In the genomic region with DNA sequence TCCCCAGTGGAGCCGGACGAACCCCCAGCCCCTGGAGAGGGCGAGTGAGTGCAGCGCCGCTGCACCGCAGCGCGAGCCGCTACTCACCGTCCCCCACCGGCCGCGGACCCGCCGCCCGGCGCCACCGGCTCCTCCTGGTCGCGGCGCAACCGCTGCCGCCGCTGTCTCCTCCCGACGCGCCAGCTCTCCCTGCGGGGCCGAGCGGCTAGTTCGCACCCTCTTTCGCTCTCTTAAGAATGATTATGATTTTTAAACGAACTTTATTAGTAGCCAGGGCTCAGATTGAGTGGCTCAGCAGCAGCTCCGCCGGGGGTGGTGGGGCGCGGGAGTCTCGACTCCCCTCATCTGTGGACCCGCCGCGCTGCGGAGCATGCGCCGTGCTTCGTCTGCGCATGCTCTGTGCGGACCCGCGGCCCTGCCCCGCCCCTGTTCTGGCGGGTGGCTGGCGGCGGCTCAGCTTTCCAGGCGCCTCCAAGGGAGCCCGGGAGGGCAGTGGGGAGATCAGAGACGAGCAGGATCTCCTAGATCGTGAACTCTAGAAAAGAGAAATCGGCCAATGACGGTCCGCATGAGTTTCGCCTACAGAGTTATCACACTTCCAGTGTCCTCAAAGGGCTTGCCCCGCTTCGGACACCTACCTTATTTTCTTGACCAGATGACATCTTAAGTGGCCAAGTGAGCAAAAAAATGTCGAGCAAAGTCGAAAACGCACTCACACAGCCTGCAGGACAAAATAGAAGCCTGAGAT, we compare ENCODE assay signal across 1 cellular context.
TF ChIP-seq lines count a peak whose summit lies in the region.

A gene (minus strand): TSS at position 372 of the 748 bp plus-strand sequence. CDS start 11,927 bp downstream, outside the sequence.

TF ChIP-seq in IMR-90, 13 proteins besides CTCF, POLR2A, EP300 and RAD21:
- TF ChIP-seq MAZ (IDR thresholded peaks at IDR 0.05; ENCODE audit: borderline replicate concordance, low read depth, low read length) = peak; percentile 71; the same call in 1 of the 2 replicates
- TF ChIP-seq MAFK (IDR thresholded peaks at IDR 0.05; ENCODE audit: low read depth, low read length) = no peak
- TF ChIP-seq MXI1 (IDR thresholded peaks at IDR 0.05; ENCODE audit: borderline replicate concordance, low read depth, low read length) = peak; percentile 37; the same call in 1 of the 2 replicates
- no peak for TF ChIP-seq RFX5 (IDR thresholded peaks at IDR 0.05; ENCODE audit: low read depth, low read length)
- no peak for TF ChIP-seq NFE2L2 (IDR thresholded peaks at IDR 0.05; ENCODE audit: low read depth, low read length)
- TF ChIP-seq CHD1 (IDR thresholded peaks at IDR 0.05; ENCODE audit: low read depth, low read length) = 0 out of 2 replicates have a peak, but pooled peaks have one; percentile 76
- TF ChIP-seq, protein P1, sequence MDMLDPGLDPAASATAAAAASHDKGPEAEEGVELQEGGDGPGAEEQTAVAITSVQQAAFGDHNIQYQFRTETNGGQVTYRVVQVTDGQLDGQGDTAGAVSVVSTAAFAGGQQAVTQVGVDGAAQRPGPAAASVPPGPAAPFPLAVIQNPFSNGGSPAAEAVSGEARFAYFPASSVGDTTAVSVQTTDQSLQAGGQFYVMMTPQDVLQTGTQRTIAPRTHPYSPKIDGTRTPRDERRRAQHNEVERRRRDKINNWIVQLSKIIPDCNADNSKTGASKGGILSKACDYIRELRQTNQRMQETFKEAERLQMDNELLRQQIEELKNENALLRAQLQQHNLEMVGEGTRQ (IDR thresholded peaks at IDR 0.05; ENCODE audit: low read depth, low read length) = no peak
- no peak for TF ChIP-seq FOS (IDR thresholded peaks at IDR 0.05; ENCODE audit: low read depth, low read length)
